Comparison of ENCODE assay signal across 8 cellular contexts in genomic region chr19:45078390-45079062, GRCh38. TPM values are rescaled to one million over a fixed set of nuclear protein-coding genes. Genes with fewer than 3 reads are reported as not detected.
A peak's percentile ranks its signal among the peaks of the same experiment; 100 is the strongest.
DNase-seq lines count a peak whose midpoint lies in the region; ATAC-seq and TF ChIP-seq lines count a peak whose summit lies in the region.

No MANE protein-coding gene starts in this region.

- TF ChIP-seq CTCF in A673 (conservative IDR thresholded peaks at IDR 0.05; ENCODE audit: low read depth, low read length) (no peak), cardiac fibroblast (IDR thresholded peaks at IDR 0.05; ENCODE audit: low read depth, low read length) (no peak)

- peak overlapping the region; percentile 98 for H3K9ac ChIP-seq in HUES6 (ENCODE audit: low read length)

- POLR2A ChIA-PET in A673 (lab: Charles Lee; ENCODE audit: low non-redundant PET): no interaction called here

- peaks cover 11% of the 10 kb centered on the region for H3K4me1 ChIP-seq in A673 (ENCODE audit: insufficient read depth, low read length, poor library complexity, severe bottlenecking)
- H3K4me1 ChIP-seq in HUES6 (ENCODE audit: control insufficient read depth, insufficient read depth, low read length): peaks cover 46% of the 10 kb centered on the region
- H3K4me1 ChIP-seq in muscle layer of duodenum (ENCODE audit: control insufficient read depth in 1 of 2, insufficient read depth in 2 of 2, low read length in 2 of 2): peaks cover 16 to 39% of the 10 kb centered on the region in 2 donors

- H3K9me3 ChIP-seq in A673 (ENCODE audit: low read depth, low read length, poor library complexity, severe bottlenecking): no peaks in the 10 kb centered on the region
- H3K9me3 ChIP-seq in HUES6 (ENCODE audit: control insufficient read depth, insufficient read depth, low read depth, low read length): no peaks in the 10 kb centered on the region
- H3K9me3 ChIP-seq in muscle layer of duodenum (ENCODE audit: control insufficient read depth in 1 of 2, low read length in 2 of 2): no peaks in the 10 kb centered on the region

- peak overlapping the region; percentile 93 for H3K27ac ChIP-seq in A673 (ENCODE audit: low read depth, low read length, poor library complexity, severe bottlenecking)
- H3K27ac ChIP-seq in HUES6 (ENCODE audit: low read depth, low read length): peak overlapping the region; percentile 93
- H3K27ac ChIP-seq in muscle layer of duodenum (ENCODE audit: low read length): no peak overlapping the region

- no peak for ATAC-seq in HG02938 (IDR thresholded peaks at IDR 0.05; ENCODE audit: unreplicated experiment)

- DNase-seq in A673 (ENCODE audit: low spot score) (no peak), cardiac fibroblast (ENCODE audit: low read depth in 2 of 2) (no peak), NCI-H1417 (lab: John Stamatoyannopoulos, UW) (no peak), iPS-NIHi7 (ENCODE audit: extremely low spot score) (no peak)
- DNase-seq in activated effector memory CD4-positive, alpha-beta T cell treated with anti-CD3 and anti-CD28 coated beads, Interleukin-2, amount 50 U/mL, for 16 hours: no peak

- CTCF ChIA-PET in A673 (lab: Charles Lee): no interaction called here

- TSS peak; percentile 34 for BruUV-seq in A673 (replicated peaks; lab: Mats Ljungman, UMichigan)

- H3K4me3 ChIP-seq in A673 (ENCODE audit: low read depth, low read length, poor library complexity, severe bottlenecking) (peak overlapping the region; percentile 94), HUES6 (ENCODE audit: low read depth, low read length) (peak overlapping the region; percentile 92), cardiac fibroblast (replicated peaks in 1 of 2; ENCODE audit: low read depth in 2 of 2, low read length in 2 of 2) (peak overlapping the region; percentile 38 to 96), muscle layer of duodenum (ENCODE audit: low read depth in 1 of 2, low read length in 2 of 2) (peak overlapping the region; percentile 96 to 97)

- intact Hi-C loops in A673 (cut with micrococcal nuclease; ENCODE audit: unreplicated experiment): no loop called here

- H3K36me3 ChIP-seq in A673 (ENCODE audit: insufficient read depth, low read length, poor library complexity, severe bottlenecking) (peaks cover 9% of the 10 kb centered on the region), HUES6 (ENCODE audit: control insufficient read depth, insufficient read depth, low read length) (peaks cover 20% of the 10 kb centered on the region), muscle layer of duodenum (ENCODE audit: control insufficient read depth in 1 of 2, insufficient read depth in 2 of 2, low read length in 2 of 2) (peaks cover 8 to 10% of the 10 kb centered on the region in 2 donors)

- H3K27me3 ChIP-seq in A673 (replicated peaks; ENCODE audit: insufficient read depth, low read depth, low read length, poor library complexity): no peaks in the 10 kb centered on the region
- no peaks in the 10 kb centered on the region for H3K27me3 ChIP-seq in HUES6 (ENCODE audit: control insufficient read depth, insufficient read depth, low read length)
- H3K27me3 ChIP-seq in muscle layer of duodenum (ENCODE audit: low read depth, low read length): no peaks in the 10 kb centered on the region

RNA-seq across cellular contexts. Expression of gene GEMIN7, which starts 0.5 kb away (rescaled TPM):
- total RNA-seq in A673 (2021): 34.0 and 34.5 TPM in 2 replicates

RNA-seq across cellular contexts. Expression of gene ZNF296, which starts 2.2 kb away (rescaled TPM):
- 2.9 and 3.0 TPM in 2 replicates for total RNA-seq in A673 (2021)

RNA-seq across cellular contexts. Expression of gene PPP1R37, which starts 14.5 kb away (rescaled TPM):
- 33.6 and 34.0 TPM in 2 replicates for total RNA-seq in A673 (2021)

RNA-seq across cellular contexts. Expression of gene CLASRP, which starts 39.7 kb away (rescaled TPM):
- total RNA-seq in A673 (2021): 104 and 109 TPM in 2 replicates
